1 cellular context compared by ENCODE assay signal in the genomic region with DNA sequence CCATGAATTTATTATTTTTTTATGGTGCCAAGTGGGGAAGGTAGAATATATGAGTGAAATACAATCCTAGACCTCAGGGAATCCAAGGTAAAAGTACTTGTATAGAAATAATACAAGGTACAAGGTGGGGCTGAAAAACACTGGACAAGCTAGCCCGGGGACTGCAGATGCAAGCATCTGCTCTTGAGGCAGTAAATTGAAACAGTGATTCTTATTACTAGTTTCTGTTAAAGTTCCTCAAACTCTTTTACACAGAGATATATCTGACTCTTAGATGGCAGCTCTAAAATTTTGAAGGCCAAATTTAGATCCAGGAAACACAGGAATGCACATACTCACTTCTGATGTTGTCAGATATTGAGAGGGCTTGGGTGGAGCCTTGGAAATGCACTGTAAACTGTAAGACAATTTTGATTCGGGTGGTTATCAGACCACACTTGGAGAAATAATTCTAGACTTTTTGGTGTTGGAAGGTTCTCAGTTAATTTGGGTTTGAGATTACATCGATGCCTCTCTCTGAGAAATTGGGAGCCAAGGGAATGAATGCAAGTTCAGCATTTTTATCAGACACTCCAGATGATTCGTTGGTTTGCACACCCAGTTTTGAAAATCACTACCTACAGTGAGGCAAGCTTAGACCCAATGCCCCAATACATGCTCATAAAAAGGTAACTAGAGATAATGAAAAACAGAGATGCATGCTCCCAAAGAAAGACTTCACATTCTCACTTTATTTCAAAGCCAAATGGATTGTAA.
A peak's percentile ranks its signal among the peaks of the same experiment; 100 is the strongest.
TF ChIP-seq lines count a peak whose summit lies in the region.

No MANE protein-coding gene starts in this region.

TF ChIP-seq in IMR-90, 13 proteins besides CTCF, POLR2A, EP300 and RAD21:
- TF ChIP-seq CEBPB (IDR thresholded peaks at IDR 0.05; ENCODE audit: low read depth, low read length) (no peak), MAFK (IDR thresholded peaks at IDR 0.05; ENCODE audit: low read depth, low read length) (0 out of 2 replicates have a peak, but pooled peaks have one; percentile 14)
TF ChIP-seq in IMR-90: peak in this region for 1.
